ENCODE assay signal across 8 cellular contexts in genomic region chr9:105557804-105558610, GRCh38. TPM values are rescaled to one million over a fixed set of nuclear protein-coding genes. Genes with fewer than 3 reads are reported as not detected.
A peak's percentile ranks its signal among the peaks of the same experiment; 100 is the strongest.
DNase-seq lines count a peak whose midpoint lies in the region; ATAC-seq and TF ChIP-seq lines count a peak whose summit lies in the region.

TSS of gene FKTN (plus strand) at chr9:105558131. CDS start at chr9:105575033, 16,902 bp downstream.

- peaks cover 7% of the 10 kb centered on the region for H3K4me1 Mint-ChIP-seq in activated T-helper 17 cell treated with anti-CD3 and anti-CD28 coated beads, Interleukin-2, amount 50 U/mL, for 72 hours
- H3K4me1 Mint-ChIP-seq in nephron: peaks cover 16% of the 10 kb centered on the region
- peaks cover 19% of the 10 kb centered on the region for H3K4me1 Mint-ChIP-seq in stimulated activated naive CD8-positive, alpha-beta T cell treated with anti-CD3 and anti-CD28 coated beads, Interleukin-15, Interleukin-2, amounts not matched to agents 100 ng/mL and 50 ng/mL, for 24 hours (ENCODE audit: low read depth)

- H3K36me3 ChIP-seq in KMS-11 (ENCODE audit: insufficient read depth): no peaks in the 10 kb centered on the region

- H3K4me2 ChIP-seq in KMS-11: peak within 1 kb of the TSS; percentile 85

- peaks cover 6% of the 10 kb centered on the region for H3K4me1 ChIP-seq in KMS-11 (ENCODE audit: low read depth, poor library complexity, severe bottlenecking)

- H3K79me2 ChIP-seq in KMS-11 (ENCODE audit: insufficient read depth, low read depth): no peaks in the 10 kb centered on the region

- no peaks in the 10 kb centered on the region for H3K27me3 Mint-ChIP-seq in activated T-helper 17 cell treated with anti-CD3 and anti-CD28 coated beads, Interleukin-2, amount 50 U/mL, for 72 hours
- H3K27me3 Mint-ChIP-seq in nephron (ENCODE audit: low read depth): no peaks in the 10 kb centered on the region
- no peaks in the 10 kb centered on the region for H3K27me3 Mint-ChIP-seq in stimulated activated naive CD8-positive, alpha-beta T cell treated with anti-CD3 and anti-CD28 coated beads, Interleukin-15, Interleukin-2, amounts not matched to agents 100 ng/mL and 50 ng/mL, for 24 hours

- no peaks in the 10 kb centered on the region for H3K9me3 Mint-ChIP-seq in activated T-helper 17 cell treated with anti-CD3 and anti-CD28 coated beads, Interleukin-2, amount 50 U/mL, for 72 hours
- H3K9me3 Mint-ChIP-seq in nephron: peaks cover 37% of the 10 kb centered on the region
- H3K9me3 Mint-ChIP-seq in stimulated activated naive CD8-positive, alpha-beta T cell treated with anti-CD3 and anti-CD28 coated beads, Interleukin-15, Interleukin-2, amounts not matched to agents 100 ng/mL and 50 ng/mL, for 24 hours: peaks cover 11% of the 10 kb centered on the region

- peak within 1 kb of the TSS; percentile 87 for H3K27ac Mint-ChIP-seq in activated T-helper 17 cell treated with anti-CD3 and anti-CD28 coated beads, Interleukin-2, amount 50 U/mL, for 72 hours
- H3K27ac Mint-ChIP-seq in nephron: peak within 1 kb of the TSS; percentile 67 to 90 (median 81)
- peak within 1 kb of the TSS; percentile 55 for H3K27ac Mint-ChIP-seq in stimulated activated naive CD8-positive, alpha-beta T cell treated with anti-CD3 and anti-CD28 coated beads, Interleukin-15, Interleukin-2, amounts not matched to agents 100 ng/mL and 50 ng/mL, for 24 hours

- H3K27ac ChIP-seq in KMS-11: no peak within 1 kb of the TSS
- peak within 1 kb of the TSS; percentile 55 for H3K27ac ChIP-seq in RWPE1

- POLR2A ChIA-PET in RWPE1 (lab: Yijun Ruan, JAX; ENCODE audit: low non-redundant PET): interaction anchor here (0.6 kb wide), 1 partner anchor 562 kb away, joined by 7 read pairs; no protein-coding TSS in a partner anchor

- DNase-seq in Daoy (ENCODE audit: low read depth) (peak; percentile 97), RWPE1 (ENCODE audit: low spot score) (peak; percentile 93), fibroblast of pulmonary artery (ENCODE audit: low read depth) (peak; percentile 87)

- peak; percentile 94 for ATAC-seq in GM21786 (IDR thresholded peaks at IDR 0.05; ENCODE audit: unreplicated experiment)
- ATAC-seq in activated T-helper 17 cell treated with anti-CD3 and anti-CD28 coated beads, Interleukin-2, amount 50 U/mL, for 72 hours (replicated peaks): peak; percentile 97

- H3K4me3 ChIP-seq in KMS-11 (IDR thresholded peaks at IDR 0.05; ENCODE audit: insufficient read depth, low read depth, low read length) (peak within 1 kb of the TSS; percentile 40), fibroblast of pulmonary artery (replicated peaks; ENCODE audit: low read depth, low read length) (peak within 1 kb of the TSS; percentile 90)

- peak within 1 kb of the TSS; percentile 92 for H3K4me3 Mint-ChIP-seq in activated T-helper 17 cell treated with anti-CD3 and anti-CD28 coated beads, Interleukin-2, amount 50 U/mL, for 72 hours
- peak within 1 kb of the TSS; percentile 95 to 98 (median 97) for H3K4me3 Mint-ChIP-seq in nephron
- H3K4me3 Mint-ChIP-seq in stimulated activated naive CD8-positive, alpha-beta T cell treated with anti-CD3 and anti-CD28 coated beads, Interleukin-15, Interleukin-2, amounts not matched to agents 100 ng/mL and 50 ng/mL, for 24 hours: peak within 1 kb of the TSS; percentile 91

- peak within 1 kb of the TSS; percentile 43; the same call in 1 of the 2 replicates for H3K9ac ChIP-seq in KMS-11

- TF ChIP-seq CTCF in KMS-11 (conservative IDR thresholded peaks at IDR 0.05; ENCODE audit: low read depth, low read length) (no peak), RWPE1 (conservative IDR thresholded peaks at IDR 0.05; ENCODE audit: low read depth) (no peak), fibroblast of pulmonary artery (IDR thresholded peaks at IDR 0.05; ENCODE audit: low read length, missing control alignments) (no peak), nephron (IDR thresholded peaks at IDR 0.05; ENCODE audit: unreplicated experiment in 3 of 3) (no peak)

- CTCF ChIA-PET in RWPE1 (lab: Yijun Ruan, JAX): interaction anchor here (0.6 to 0.7 kb wide), 2 partner anchors 411 to 668 kb away, joined by 4 to 7 read pairs; no protein-coding TSS in a partner anchor

- H3K36me3 Mint-ChIP-seq in activated T-helper 17 cell treated with anti-CD3 and anti-CD28 coated beads, Interleukin-2, amount 50 U/mL, for 72 hours (ENCODE audit: low read depth): no peaks in the 10 kb centered on the region
- H3K36me3 Mint-ChIP-seq in nephron (ENCODE audit: low read depth): peaks cover 49% of the 10 kb centered on the region
- peaks cover 26% of the 10 kb centered on the region for H3K36me3 Mint-ChIP-seq in stimulated activated naive CD8-positive, alpha-beta T cell treated with anti-CD3 and anti-CD28 coated beads, Interleukin-15, Interleukin-2, amounts not matched to agents 100 ng/mL and 50 ng/mL, for 24 hours (ENCODE audit: low read depth)

- no peaks in the 10 kb centered on the region for H4K20me1 ChIP-seq in KMS-11 (ENCODE audit: insufficient read depth)

- no peaks in the 10 kb centered on the region for H3K27me3 ChIP-seq in KMS-11 (ENCODE audit: insufficient read depth, low read depth)

- H2AFZ ChIP-seq in KMS-11 (ENCODE audit: low read depth): peak within 1 kb of the TSS; percentile 100

RNA-seq across cellular contexts. Expression of gene FKTN, which starts in this region (rescaled TPM):
- 17.7 and 24.4 TPM in 2 replicates for total RNA-seq in Daoy (2014; rRNA removed; shearing (Covaris generic))
- total RNA-seq in activated T-helper 17 cell treated with anti-CD3 and anti-CD28 coated beads, Interleukin-2, amount 50 U/mL, for 72 hours: 10 to 100 TPM in 1 of 2 donors, 1 to 10 TPM in 1; 5.5 to 12.2 TPM
